In genomic region chr10:541750-542371, GRCh38 we compare ENCODE assay signal across 1 cellular context.
TF ChIP-seq lines count a peak whose summit lies in the region.

No MANE protein-coding gene starts in this region.

TF ChIP-seq in HEK293, 187 proteins besides CTCF, POLR2A, EP300 and RAD21 (continued from another document):
- TF ChIP-seq, protein P1, sequence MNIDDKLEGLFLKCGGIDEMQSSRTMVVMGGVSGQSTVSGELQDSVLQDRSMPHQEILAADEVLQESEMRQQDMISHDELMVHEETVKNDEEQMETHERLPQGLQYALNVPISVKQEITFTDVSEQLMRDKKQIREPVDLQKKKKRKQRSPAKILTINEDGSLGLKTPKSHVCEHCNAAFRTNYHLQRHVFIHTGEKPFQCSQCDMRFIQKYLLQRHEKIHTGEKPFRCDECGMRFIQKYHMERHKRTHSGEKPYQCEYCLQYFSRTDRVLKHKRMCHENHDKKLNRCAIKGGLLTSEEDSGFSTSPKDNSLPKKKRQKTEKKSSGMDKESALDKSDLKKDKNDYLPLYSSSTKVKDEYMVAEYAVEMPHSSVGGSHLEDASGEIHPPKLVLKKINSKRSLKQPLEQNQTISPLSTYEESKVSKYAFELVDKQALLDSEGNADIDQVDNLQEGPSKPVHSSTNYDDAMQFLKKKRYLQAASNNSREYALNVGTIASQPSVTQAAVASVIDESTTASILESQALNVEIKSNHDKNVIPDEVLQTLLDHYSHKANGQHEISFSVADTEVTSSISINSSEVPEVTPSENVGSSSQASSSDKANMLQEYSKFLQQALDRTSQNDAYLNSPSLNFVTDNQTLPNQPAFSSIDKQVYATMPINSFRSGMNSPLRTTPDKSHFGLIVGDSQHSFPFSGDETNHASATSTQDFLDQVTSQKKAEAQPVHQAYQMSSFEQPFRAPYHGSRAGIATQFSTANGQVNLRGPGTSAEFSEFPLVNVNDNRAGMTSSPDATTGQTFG (tag by site-specific recombination; IDR thresholded peaks at IDR 0.05; ENCODE audit: borderline replicate concordance): no peak
- no peak for TF ChIP-seq PRDM2 (tag by site-specific recombination; IDR thresholded peaks at IDR 0.05; ENCODE audit: borderline replicate concordance)
- no peak for TF ChIP-seq ZSCAN23 (tag by site-specific recombination; IDR thresholded peaks at IDR 0.05)
- TF ChIP-seq ZNF2 (tag by site-specific recombination; IDR thresholded peaks at IDR 0.05): no peak
- no peak for TF ChIP-seq ZNF510 (tag by site-specific recombination; IDR thresholded peaks at IDR 0.05; ENCODE audit: insufficient replicate concordance)
- TF ChIP-seq, protein P2, sequence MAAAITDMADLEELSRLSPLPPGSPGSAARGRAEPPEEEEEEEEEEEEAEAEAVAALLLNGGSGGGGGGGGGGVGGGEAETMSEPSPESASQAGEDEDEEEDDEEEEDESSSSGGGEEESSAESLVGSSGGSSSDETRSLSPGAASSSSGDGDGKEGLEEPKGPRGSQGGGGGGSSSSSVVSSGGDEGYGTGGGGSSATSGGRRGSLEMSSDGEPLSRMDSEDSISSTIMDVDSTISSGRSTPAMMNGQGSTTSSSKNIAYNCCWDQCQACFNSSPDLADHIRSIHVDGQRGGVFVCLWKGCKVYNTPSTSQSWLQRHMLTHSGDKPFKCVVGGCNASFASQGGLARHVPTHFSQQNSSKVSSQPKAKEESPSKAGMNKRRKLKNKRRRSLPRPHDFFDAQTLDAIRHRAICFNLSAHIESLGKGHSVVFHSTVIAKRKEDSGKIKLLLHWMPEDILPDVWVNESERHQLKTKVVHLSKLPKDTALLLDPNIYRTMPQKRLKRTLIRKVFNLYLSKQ (tag by site-specific recombination; IDR thresholded peaks at IDR 0.05; ENCODE audit: borderline replicate concordance): no peak
- no peak for TF ChIP-seq GFI1B (tag by site-specific recombination; IDR thresholded peaks at IDR 0.05)
- TF ChIP-seq ZBTB49 (tag by site-specific recombination; IDR thresholded peaks at IDR 0.05; ENCODE audit: low read depth): no peak
- TF ChIP-seq ZNF214 (tag by site-specific recombination; IDR thresholded peaks at IDR 0.05; ENCODE audit: borderline replicate concordance): no peak
- TF ChIP-seq ZNF114 (tag by site-specific recombination; IDR thresholded peaks at IDR 0.05): no peak
- TF ChIP-seq, protein P3, sequence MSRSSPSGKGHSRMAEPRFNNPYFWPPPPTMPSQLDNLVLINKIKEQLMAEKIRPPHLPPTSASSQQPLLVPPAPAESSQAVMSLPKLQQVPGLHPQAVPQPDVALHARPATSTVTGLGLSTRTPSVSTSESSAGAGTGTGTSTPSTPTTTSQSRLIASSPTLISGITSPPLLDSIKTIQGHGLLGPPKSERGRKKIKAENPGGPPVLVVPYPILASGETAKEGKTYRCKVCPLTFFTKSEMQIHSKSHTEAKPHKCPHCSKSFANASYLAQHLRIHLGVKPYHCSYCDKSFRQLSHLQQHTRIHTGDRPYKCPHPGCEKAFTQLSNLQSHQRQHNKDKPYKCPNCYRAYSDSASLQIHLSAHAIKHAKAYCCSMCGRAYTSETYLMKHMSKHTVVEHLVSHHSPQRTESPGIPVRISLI (tag by site-specific recombination; IDR thresholded peaks at IDR 0.05): no peak
- no peak for TF ChIP-seq ZNF140 (tag by site-specific recombination; IDR thresholded peaks at IDR 0.05)
- TF ChIP-seq ZNF707 (tag by site-specific recombination; IDR thresholded peaks at IDR 0.05): no peak
- TF ChIP-seq ZNF394 (tag by site-specific recombination; IDR thresholded peaks at IDR 0.05; ENCODE audit: borderline replicate concordance): no peak
- TF ChIP-seq ZNF157 (tag by site-specific recombination; IDR thresholded peaks at IDR 0.05): no peak
- TF ChIP-seq ZNF311 (tag by site-specific recombination; IDR thresholded peaks at IDR 0.05; ENCODE audit: borderline replicate concordance): no peak
- TF ChIP-seq, protein P4, sequence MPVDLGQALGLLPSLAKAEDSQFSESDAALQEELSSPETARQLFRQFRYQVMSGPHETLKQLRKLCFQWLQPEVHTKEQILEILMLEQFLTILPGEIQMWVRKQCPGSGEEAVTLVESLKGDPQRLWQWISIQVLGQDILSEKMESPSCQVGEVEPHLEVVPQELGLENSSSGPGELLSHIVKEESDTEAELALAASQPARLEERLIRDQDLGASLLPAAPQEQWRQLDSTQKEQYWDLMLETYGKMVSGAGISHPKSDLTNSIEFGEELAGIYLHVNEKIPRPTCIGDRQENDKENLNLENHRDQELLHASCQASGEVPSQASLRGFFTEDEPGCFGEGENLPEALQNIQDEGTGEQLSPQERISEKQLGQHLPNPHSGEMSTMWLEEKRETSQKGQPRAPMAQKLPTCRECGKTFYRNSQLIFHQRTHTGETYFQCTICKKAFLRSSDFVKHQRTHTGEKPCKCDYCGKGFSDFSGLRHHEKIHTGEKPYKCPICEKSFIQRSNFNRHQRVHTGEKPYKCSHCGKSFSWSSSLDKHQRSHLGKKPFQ (tag by site-specific recombination; IDR thresholded peaks at IDR 0.05): 0 out of 2 replicates have a peak, but pooled peaks have one; percentile 12
- TF ChIP-seq TSHZ1 (tag by site-specific recombination; IDR thresholded peaks at IDR 0.05; ENCODE audit: borderline replicate concordance): no peak
- no peak for TF ChIP-seq ZNF473 (tag by site-specific recombination; IDR thresholded peaks at IDR 0.05)
- no peak for TF ChIP-seq ZBTB1 (tag by site-specific recombination; IDR thresholded peaks at IDR 0.05)
- no peak for TF ChIP-seq PRDM1 (tag by site-specific recombination; IDR thresholded peaks at IDR 0.05)
- TF ChIP-seq BCL11A (tag by site-specific recombination; IDR thresholded peaks at IDR 0.05; ENCODE audit: low read depth): no peak
- no peak for TF ChIP-seq BCL6B (tag by site-specific recombination; IDR thresholded peaks at IDR 0.05)
- no peak for TF ChIP-seq ZNF658 (tag by site-specific recombination; IDR thresholded peaks at IDR 0.05)
